ENCODE assay signal across 26 cellular contexts in the genomic region with DNA sequence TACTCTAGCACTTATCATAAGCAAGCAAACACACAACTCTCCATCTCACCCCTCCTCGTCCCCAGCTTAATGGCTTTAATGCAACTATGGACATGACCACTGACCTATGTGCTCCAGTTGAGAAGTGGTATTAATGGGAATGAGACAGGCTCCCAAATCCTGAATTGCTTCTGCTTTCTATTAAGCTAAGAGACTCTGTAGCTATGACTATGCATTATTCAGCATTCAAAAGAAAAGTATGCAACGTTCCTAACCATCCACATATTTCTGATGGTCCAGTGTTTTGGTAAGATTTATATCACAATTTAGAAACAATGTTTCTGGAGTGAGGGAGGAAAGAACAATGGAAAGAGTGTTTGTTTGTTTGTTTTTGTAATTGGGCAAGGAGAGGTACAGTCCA.
"Had no signal": no experiment of that assay in that cellular context is flagged by ENCODE, and none has a peak within 500 bp of the region (broad histone marks: within the 10 kb centered on the region; RNA-seq: fewer than 3 reads in every experiment).

No MANE protein-coding gene starts in this region.

- H3K4me1 ChIP-seq: adrenal gland, colonic mucosa, pancreas, psoas muscle, stomach, thyroid gland, upper lobe of left lung had no signal

- H3K36me3 ChIP-seq: adrenal gland, cardiac muscle cell, colonic mucosa, pancreas, right atrium auricular region, stomach, thyroid gland, upper lobe of left lung had no signal

- H3K4me3 ChIP-seq: adrenal gland, cardiac muscle cell, colonic mucosa, pancreas, psoas muscle, right atrium auricular region, stomach, thyroid gland, upper lobe of left lung had no signal

- DNase-seq: activated CD4-positive, alpha-beta T cell treated with anti-CD3 and anti-CD28 coated beads for 4 hours; activated CD4-positive, alpha-beta T cell treated with anti-CD3 and anti-CD28 coated beads, Interleukin-2, amount 50 U/mL, for 4 hours; activated effector memory CD4-positive, alpha-beta T cell treated with Interleukin-2 at 50 U/mL for 16 hours; activated naive CD4-positive, alpha-beta T cell treated with Interleukin-2 at 50 U/mL for 16 hours; adrenal gland; aorta; cerebellar nuclear complex; colonic mucosa; effector memory CD8-positive, alpha-beta T cell; head of caudate nucleus; hippocampal formation; left cardiac atrium; mammary epithelial cell; nephron progenitor cell; pancreas; psoas muscle; stimulated activated CD4-positive, alpha-beta T cell treated with anti-CD3 and anti-CD28 coated beads, Interleukin-15, amount 100 ng/mL, for 24 hours; stimulated activated CD4-positive, alpha-beta T cell treated with anti-CD3 and anti-CD28 coated beads, Interleukin-2, amount 100 ng/mL, for 24 hours; stimulated activated naive B cell treated with anti-CD40 and anti-IgM and Interleukin-4, amounts not matched to agents 10 μg/mL and 1 μg/mL and 100 μg/mL, for 72 hours; stomach; T-helper 9 cell; thyroid gland; upper lobe of left lung had no signal

- ATAC-seq: effector memory CD8-positive, alpha-beta T cell; left cardiac atrium; pancreas; psoas muscle; stimulated activated naive B cell treated with anti-CD40 and anti-IgM and Interleukin-4, amounts not matched to agents 10 μg/mL and 1 μg/mL and 100 μg/mL, for 72 hours had no signal

- H3K27me3 ChIP-seq: adrenal gland, cardiac muscle cell, colonic mucosa, pancreas, right atrium auricular region, stomach, thyroid gland, upper lobe of left lung had no signal

- H3K9me3 ChIP-seq: adrenal gland, colonic mucosa, pancreas, psoas muscle, thyroid gland had no signal

- H3K27ac ChIP-seq: adrenal gland, cardiac muscle cell, colonic mucosa, pancreas, psoas muscle, right atrium auricular region, stomach, thyroid gland, upper lobe of left lung, VCaP had no signal
